In genomic region chr9:76742890-76743289, GRCh38 we compare ENCODE assay signal across 16 cellular contexts. TPM values are rescaled to one million over a fixed set of nuclear protein-coding genes. Genes with fewer than 3 reads are reported as not detected.
"Had no signal": no experiment of that assay in that cellular context is flagged by ENCODE, and none has a peak within 500 bp of the region (broad histone marks: within the 10 kb centered on the region; RNA-seq: fewer than 3 reads in every experiment).

No MANE protein-coding gene starts in this region.

RNA-seq across cellular contexts. Expression of gene PCA3, which starts 21.3 kb away (rescaled TPM):
- total RNA-seq: activated naive CD4-positive, alpha-beta T cell treated with anti-CD3 and anti-CD28 coated beads for 36 hours; activated naive CD4-positive, alpha-beta T cell treated with anti-CD3 and anti-CD28 coated beads, Interleukin-2, amount 50 U/mL, for 72 hours; activated naive CD8-positive, alpha-beta T cell treated with anti-CD3 and anti-CD28 coated beads for 36 hours; activated naive CD8-positive, alpha-beta T cell treated with anti-CD3 and anti-CD28 coated beads, Interleukin-2, amount 10 ng/mL, durations not matched to agents 7 days and 5 days; activated T-cell treated with anti-CD3 and anti-CD28 coated beads, Interleukin-2, amount 50 U/mL, for 4 hours; activated T-cell treated with anti-CD3 and anti-CD28 coated beads, Interleukin-2, amount 50 U/mL, for 72 hours; activated T-helper 1 cell treated with anti-CD3 and anti-CD28 coated beads, Interleukin-12 subunit alpha, Interleukin-12 subunit beta, Interleukin-2, Interleukin-4 antibody, amounts not matched to agents 30 ng/mL and 10 ng/mL and 1 ng/mL, durations not matched to agents 14 hours and 24 hours and 36 hours; activated T-helper 17 cell treated with anti-CD3 and anti-CD28 coated beads, Interleukin-2, amount 50 U/mL, for 72 hours; activated T-helper 2 cell treated with anti-CD3 and anti-CD28 coated beads, Interferon-gamma antibody, Interleukin-2, Interleukin-4, amounts not matched to agents 10 μg/mL and 5 μg/mL and 100 μg/mL, durations not matched to agents 14 hours and 24 hours and 36 hours; ascending aorta; astrocyte; body of pancreas; bronchial epithelial cell; cardiac muscle cell; cardiac septum; chondrocyte had no signal
